Comparison of ENCODE assay signal across 2 cellular contexts in the genomic region with DNA sequence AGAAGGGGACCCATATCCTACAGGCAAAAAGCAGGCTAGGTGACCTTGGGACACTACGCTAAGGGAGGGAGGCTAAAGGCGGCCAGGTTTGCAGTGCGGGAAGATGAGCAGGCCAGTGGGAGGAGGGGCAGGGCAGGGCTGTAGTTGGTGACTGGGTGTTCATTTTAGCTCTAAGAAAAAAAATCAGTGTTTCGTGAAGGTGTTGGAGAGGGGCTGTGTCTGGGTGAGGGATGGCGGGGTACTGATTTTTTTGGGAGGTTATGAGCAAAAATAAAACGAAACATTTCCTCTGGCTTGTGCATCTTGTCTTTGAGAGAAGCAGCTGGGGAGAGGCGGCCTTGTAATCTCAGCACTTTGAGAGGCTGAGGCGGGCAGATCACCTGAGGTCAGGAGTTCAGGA.
TF ChIP-seq lines count a peak whose summit lies in the region.

No MANE protein-coding gene starts in this region.

TF ChIP-seq in GM12891, 5 proteins besides CTCF, POLR2A, EP300 and RAD21:
- TF ChIP-seq SPI1 (IDR thresholded peaks at IDR 0.05; ENCODE audit: low read depth, low read length) (no peak), TAF1 (IDR thresholded peaks at IDR 0.05; ENCODE audit: low read depth, low read length) (no peak), POLR2AphosphoS5 (IDR thresholded peaks at IDR 0.05; ENCODE audit: low read depth, low read length) (no peak; the same call in none of the 2 replicates), POU2F2 (IDR thresholded peaks at IDR 0.05; ENCODE audit: low read depth, low read length) (peak; percentile 9; the same call in 1 of the 2 replicates), PAX5 (IDR thresholded peaks at IDR 0.05; ENCODE audit: insufficient read depth, low read length, severe bottlenecking) (no peak)

TF ChIP-seq in K562, 482 proteins besides CTCF, POLR2A, EP300 and RAD21 (continues in another document):
- TF ChIP-seq, protein P1, sequence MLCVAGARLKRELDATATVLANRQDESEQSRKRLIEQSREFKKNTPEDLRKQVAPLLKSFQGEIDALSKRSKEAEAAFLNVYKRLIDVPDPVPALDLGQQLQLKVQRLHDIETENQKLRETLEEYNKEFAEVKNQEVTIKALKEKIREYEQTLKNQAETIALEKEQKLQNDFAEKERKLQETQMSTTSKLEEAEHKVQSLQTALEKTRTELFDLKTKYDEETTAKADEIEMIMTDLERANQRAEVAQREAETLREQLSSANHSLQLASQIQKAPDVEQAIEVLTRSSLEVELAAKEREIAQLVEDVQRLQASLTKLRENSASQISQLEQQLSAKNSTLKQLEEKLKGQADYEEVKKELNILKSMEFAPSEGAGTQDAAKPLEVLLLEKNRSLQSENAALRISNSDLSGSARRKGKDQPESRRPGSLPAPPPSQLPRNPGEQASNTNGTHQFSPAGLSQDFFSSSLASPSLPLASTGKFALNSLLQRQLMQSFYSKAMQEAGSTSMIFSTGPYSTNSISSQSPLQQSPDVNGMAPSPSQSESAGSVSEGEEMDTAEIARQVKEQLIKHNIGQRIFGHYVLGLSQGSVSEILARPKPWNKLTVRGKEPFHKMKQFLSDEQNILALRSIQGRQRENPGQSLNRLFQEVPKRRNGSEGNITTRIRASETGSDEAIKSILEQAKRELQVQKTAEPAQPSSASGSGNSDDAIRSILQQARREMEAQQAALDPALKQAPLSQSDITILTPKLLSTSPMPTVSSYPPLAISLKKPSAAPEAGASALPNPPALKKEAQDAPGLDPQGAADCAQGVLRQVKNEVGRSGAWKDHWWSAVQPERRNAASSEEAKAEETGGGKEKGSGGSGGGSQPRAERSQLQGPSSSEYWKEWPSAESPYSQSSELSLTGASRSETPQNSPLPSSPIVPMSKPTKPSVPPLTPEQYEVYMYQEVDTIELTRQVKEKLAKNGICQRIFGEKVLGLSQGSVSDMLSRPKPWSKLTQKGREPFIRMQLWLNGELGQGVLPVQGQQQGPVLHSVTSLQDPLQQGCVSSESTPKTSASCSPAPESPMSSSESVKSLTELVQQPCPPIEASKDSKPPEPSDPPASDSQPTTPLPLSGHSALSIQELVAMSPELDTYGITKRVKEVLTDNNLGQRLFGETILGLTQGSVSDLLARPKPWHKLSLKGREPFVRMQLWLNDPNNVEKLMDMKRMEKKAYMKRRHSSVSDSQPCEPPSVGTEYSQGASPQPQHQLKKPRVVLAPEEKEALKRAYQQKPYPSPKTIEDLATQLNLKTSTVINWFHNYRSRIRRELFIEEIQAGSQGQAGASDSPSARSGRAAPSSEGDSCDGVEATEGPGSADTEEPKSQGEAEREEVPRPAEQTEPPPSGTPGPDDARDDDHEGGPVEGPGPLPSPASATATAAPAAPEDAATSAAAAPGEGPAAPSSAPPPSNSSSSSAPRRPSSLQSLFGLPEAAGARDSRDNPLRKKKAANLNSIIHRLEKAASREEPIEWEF (CRISPR knock-in tag; IDR thresholded peaks at IDR 0.05), result no peak
- TF ChIP-seq ZNF586 (CRISPR knock-in tag; conservative IDR thresholded peaks at IDR 0.05), result no peak
- TF ChIP-seq ARID1B (IDR thresholded peaks at IDR 0.05), result no peak
- no peak for TF ChIP-seq XRCC5 (IDR thresholded peaks at IDR 0.05; ENCODE audit: low read depth, low read length)
- no peak for TF ChIP-seq CEBPG (CRISPR knock-in tag; IDR thresholded peaks at IDR 0.05)
- TF ChIP-seq CEBPG (tag; conservative IDR thresholded peaks at IDR 0.05 in 1 of 2, IDR thresholded peaks at IDR 0.05 in 1 of 2), result no peak
- no peak for TF ChIP-seq C11orf30 (IDR thresholded peaks at IDR 0.05; ENCODE audit: low read depth)
- TF ChIP-seq NCOA2 (IDR thresholded peaks at IDR 0.05; ENCODE audit: partially characterized antibody in 2 of 2), result no peak
- no peak for TF ChIP-seq ZNF311 (CRISPR knock-in tag; IDR thresholded peaks at IDR 0.05)
- no peak for TF ChIP-seq GATAD2A (IDR thresholded peaks at IDR 0.05)
- TF ChIP-seq NR3C1 (CRISPR knock-in tag; IDR thresholded peaks at IDR 0.05), result no peak
- TF ChIP-seq, protein P2, sequence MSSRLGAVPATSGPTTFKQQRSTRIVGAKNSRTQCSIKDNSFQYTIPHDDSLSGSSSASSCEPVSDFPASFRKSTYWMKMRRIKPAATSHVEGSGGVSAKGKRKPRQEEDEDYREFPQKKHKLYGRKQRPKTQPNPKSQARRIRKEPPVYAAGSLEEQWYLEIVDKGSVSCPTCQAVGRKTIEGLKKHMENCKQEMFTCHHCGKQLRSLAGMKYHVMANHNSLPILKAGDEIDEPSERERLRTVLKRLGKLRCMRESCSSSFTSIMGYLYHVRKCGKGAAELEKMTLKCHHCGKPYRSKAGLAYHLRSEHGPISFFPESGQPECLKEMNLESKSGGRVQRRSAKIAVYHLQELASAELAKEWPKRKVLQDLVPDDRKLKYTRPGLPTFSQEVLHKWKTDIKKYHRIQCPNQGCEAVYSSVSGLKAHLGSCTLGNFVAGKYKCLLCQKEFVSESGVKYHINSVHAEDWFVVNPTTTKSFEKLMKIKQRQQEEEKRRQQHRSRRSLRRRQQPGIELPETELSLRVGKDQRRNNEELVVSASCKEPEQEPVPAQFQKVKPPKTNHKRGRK (tag; IDR thresholded peaks at IDR 0.05), result no peak
- no peak for TF ChIP-seq ZNF174 (CRISPR knock-in tag; IDR thresholded peaks at IDR 0.05)
- no peak for TF ChIP-seq FOSL1 (tag; conservative IDR thresholded peaks at IDR 0.05)
- no peak for TF ChIP-seq DDX20 (tag; IDR thresholded peaks at IDR 0.05; ENCODE audit: low read depth)
- TF ChIP-seq, protein P3, sequence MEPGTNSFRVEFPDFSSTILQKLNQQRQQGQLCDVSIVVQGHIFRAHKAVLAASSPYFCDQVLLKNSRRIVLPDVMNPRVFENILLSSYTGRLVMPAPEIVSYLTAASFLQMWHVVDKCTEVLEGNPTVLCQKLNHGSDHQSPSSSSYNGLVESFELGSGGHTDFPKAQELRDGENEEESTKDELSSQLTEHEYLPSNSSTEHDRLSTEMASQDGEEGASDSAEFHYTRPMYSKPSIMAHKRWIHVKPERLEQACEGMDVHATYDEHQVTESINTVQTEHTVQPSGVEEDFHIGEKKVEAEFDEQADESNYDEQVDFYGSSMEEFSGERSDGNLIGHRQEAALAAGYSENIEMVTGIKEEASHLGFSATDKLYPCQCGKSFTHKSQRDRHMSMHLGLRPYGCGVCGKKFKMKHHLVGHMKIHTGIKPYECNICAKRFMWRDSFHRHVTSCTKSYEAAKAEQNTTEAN (CRISPR knock-in tag; IDR thresholded peaks at IDR 0.05), result no peak
- TF ChIP-seq CAMTA2 (CRISPR knock-in tag; conservative IDR thresholded peaks at IDR 0.05), result no peak
- TF ChIP-seq, protein P4, sequence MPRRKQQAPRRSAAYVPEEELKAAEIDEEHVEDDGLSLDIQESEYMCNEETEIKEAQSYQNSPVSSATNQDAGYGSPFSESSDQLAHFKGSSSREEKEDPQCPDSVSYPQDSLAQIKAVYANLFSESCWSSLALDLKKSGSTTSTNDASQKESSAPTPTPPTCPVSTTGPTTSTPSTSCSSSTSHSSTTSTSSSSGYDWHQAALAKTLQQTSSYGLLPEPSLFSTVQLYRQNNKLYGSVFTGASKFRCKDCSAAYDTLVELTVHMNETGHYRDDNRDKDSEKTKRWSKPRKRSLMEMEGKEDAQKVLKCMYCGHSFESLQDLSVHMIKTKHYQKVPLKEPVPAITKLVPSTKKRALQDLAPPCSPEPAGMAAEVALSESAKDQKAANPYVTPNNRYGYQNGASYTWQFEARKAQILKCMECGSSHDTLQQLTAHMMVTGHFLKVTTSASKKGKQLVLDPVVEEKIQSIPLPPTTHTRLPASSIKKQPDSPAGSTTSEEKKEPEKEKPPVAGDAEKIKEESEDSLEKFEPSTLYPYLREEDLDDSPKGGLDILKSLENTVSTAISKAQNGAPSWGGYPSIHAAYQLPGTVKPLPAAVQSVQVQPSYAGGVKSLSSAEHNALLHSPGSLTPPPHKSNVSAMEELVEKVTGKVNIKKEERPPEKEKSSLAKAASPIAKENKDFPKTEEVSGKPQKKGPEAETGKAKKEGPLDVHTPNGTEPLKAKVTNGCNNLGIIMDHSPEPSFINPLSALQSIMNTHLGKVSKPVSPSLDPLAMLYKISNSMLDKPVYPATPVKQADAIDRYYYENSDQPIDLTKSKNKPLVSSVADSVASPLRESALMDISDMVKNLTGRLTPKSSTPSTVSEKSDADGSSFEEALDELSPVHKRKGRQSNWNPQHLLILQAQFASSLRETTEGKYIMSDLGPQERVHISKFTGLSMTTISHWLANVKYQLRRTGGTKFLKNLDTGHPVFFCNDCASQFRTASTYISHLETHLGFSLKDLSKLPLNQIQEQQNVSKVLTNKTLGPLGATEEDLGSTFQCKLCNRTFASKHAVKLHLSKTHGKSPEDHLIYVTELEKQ (CRISPR knock-in tag; IDR thresholded peaks at IDR 0.05), result no peak
- no peak for TF ChIP-seq JUND (IDR thresholded peaks at IDR 0.05; ENCODE audit: borderline replicate concordance, low read depth, low read length)
- no peak for TF ChIP-seq JUND (tag; IDR thresholded peaks at IDR 0.05; ENCODE audit: borderline replicate concordance, low read depth, low read length)
- no peak for TF ChIP-seq ZSCAN32 (CRISPR knock-in tag; IDR thresholded peaks at IDR 0.05)
- TF ChIP-seq TARDBP (IDR thresholded peaks at IDR 0.05), result peak; percentile 63; the same call in 1 of the 2 replicates
- no peak for TF ChIP-seq LCOR (CRISPR knock-in tag; IDR thresholded peaks at IDR 0.05)
- TF ChIP-seq, protein P5, sequence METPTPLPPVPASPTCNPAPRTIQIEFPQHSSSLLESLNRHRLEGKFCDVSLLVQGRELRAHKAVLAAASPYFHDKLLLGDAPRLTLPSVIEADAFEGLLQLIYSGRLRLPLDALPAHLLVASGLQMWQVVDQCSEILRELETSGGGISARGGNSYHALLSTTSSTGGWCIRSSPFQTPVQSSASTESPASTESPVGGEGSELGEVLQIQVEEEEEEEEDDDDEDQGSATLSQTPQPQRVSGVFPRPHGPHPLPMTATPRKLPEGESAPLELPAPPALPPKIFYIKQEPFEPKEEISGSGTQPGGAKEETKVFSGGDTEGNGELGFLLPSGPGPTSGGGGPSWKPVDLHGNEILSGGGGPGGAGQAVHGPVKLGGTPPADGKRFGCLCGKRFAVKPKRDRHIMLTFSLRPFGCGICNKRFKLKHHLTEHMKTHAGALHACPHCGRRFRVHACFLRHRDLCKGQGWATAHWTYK (CRISPR knock-in tag; IDR thresholded peaks at IDR 0.05), result peak; percentile 89; the same call in 1 of the 2 replicates
- no peak for TF ChIP-seq ZBTB7A (IDR thresholded peaks at IDR 0.05; ENCODE audit: borderline replicate concordance, control insufficient read depth, low read depth, low read length)
- TF ChIP-seq MTA3 (IDR thresholded peaks at IDR 0.05; ENCODE audit: borderline replicate concordance), result no peak
- TF ChIP-seq SUPT5H (IDR thresholded peaks at IDR 0.05), result peak; percentile 59
- no peak for TF ChIP-seq KDM2B (CRISPR knock-in tag; IDR thresholded peaks at IDR 0.05)
- TF ChIP-seq, protein P6, sequence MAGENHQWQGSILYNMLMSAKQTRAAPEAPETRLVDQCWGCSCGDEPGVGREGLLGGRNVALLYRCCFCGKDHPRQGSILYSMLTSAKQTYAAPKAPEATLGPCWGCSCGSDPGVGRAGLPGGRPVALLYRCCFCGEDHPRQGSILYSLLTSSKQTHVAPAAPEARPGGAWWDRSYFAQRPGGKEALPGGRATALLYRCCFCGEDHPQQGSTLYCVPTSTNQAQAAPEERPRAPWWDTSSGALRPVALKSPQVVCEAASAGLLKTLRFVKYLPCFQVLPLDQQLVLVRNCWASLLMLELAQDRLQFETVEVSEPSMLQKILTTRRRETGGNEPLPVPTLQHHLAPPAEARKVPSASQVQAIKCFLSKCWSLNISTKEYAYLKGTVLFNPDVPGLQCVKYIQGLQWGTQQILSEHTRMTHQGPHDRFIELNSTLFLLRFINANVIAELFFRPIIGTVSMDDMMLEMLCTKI (IDR thresholded peaks at IDR 0.05; ENCODE audit: partially characterized antibody), result no peak
- TF ChIP-seq, protein P7, sequence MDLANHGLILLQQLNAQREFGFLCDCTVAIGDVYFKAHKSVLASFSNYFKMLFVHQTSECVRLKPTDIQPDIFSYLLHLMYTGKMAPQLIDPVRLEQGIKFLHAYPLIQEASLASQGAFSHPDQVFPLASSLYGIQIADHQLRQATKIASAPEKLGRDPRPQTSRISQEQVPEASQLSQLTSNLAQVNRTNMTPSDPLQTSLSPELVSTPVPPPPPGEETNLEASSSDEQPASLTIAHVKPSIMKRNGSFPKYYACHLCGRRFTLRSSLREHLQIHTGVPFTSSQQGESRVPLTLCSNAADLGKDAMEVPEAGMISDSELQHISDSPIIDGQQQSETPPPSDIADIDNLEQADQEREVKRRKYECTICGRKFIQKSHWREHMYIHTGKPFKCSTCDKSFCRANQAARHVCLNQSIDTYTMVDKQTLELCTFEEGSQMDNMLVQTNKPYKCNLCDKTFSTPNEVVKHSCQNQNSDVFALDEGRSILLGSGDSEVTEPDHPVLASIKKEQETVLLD (IDR thresholded peaks at IDR 0.05), result no peak
- peak; percentile 94 for TF ChIP-seq ERF (CRISPR knock-in tag; IDR thresholded peaks at IDR 0.05)
- no peak for TF ChIP-seq PRPF4 (IDR thresholded peaks at IDR 0.05; ENCODE audit: insufficient read depth, low read depth, low read length, poor library complexity, severe bottlenecking)
- TF ChIP-seq SPI1 (IDR thresholded peaks at IDR 0.05; ENCODE audit: borderline replicate concordance, low read depth, low read length), result no peak
- no peak for TF ChIP-seq ZNF24 (IDR thresholded peaks at IDR 0.05)
- peak; percentile 88 for TF ChIP-seq RHOXF2B (CRISPR knock-in tag; conservative IDR thresholded peaks at IDR 0.05)
- TF ChIP-seq ZNF444 (CRISPR knock-in tag; IDR thresholded peaks at IDR 0.05), result no peak
- TF ChIP-seq LARP7 (IDR thresholded peaks at IDR 0.05), result no peak; the same call in 1 of the 2 replicates
- 0 out of 2 replicates have a peak, but pooled peaks have one; percentile 10 for TF ChIP-seq HEY1 (CRISPR knock-in tag; IDR thresholded peaks at IDR 0.05; ENCODE audit: borderline replicate concordance)
- no peak for TF ChIP-seq ZNF445 (CRISPR knock-in tag; IDR thresholded peaks at IDR 0.05; ENCODE audit: low read depth)
- TF ChIP-seq MTF1 (CRISPR knock-in tag; IDR thresholded peaks at IDR 0.05; ENCODE audit: borderline replicate concordance), result no peak
- peak in 1 of 2 experiments; percentile 59; a peak in 2 of 4 replicates for TF ChIP-seq RCOR1 (IDR thresholded peaks at IDR 0.05; ENCODE audit: borderline replicate concordance in 1 of 2, low read depth in 2 of 2, low read length in 2 of 2)
- TF ChIP-seq SLC30A9 (CRISPR knock-in tag; IDR thresholded peaks at IDR 0.05), result no peak
- TF ChIP-seq MYNN (IDR thresholded peaks at IDR 0.05), result peak; percentile 13; the same call in 1 of the 2 replicates
- no peak for TF ChIP-seq MYNN (CRISPR knock-in tag; IDR thresholded peaks at IDR 0.05)
- TF ChIP-seq POLR3G (IDR thresholded peaks at IDR 0.05; ENCODE audit: extremely low read depth, insufficient read length, insufficient replicate concordance), result no peak
- TF ChIP-seq SMAD3 (CRISPR knock-in tag; conservative IDR thresholded peaks at IDR 0.05), result peak; percentile 86
- TF ChIP-seq TBL1XR1 (IDR thresholded peaks at IDR 0.05; ENCODE audit: low read length in 2 of 2), result no peak
- TF ChIP-seq ZBTB1 (CRISPR knock-in tag; IDR thresholded peaks at IDR 0.05; ENCODE audit: borderline replicate concordance, low read depth), result no peak
- no peak for TF ChIP-seq SMARCA4 (IDR thresholded peaks at IDR 0.05)
- no peak for TF ChIP-seq RBM25 (IDR thresholded peaks at IDR 0.05; ENCODE audit: low read depth, low read length, severe bottlenecking)
- no peak for TF ChIP-seq CHD2 (IDR thresholded peaks at IDR 0.05; ENCODE audit: low read depth, low read length)
- TF ChIP-seq ZNF707 (CRISPR knock-in tag; conservative IDR thresholded peaks at IDR 0.05), result no peak
- no peak for TF ChIP-seq BHLHE40 (IDR thresholded peaks at IDR 0.05; ENCODE audit: low read length)
- TF ChIP-seq ZNF384 (IDR thresholded peaks at IDR 0.05; ENCODE audit: low read depth, low read length), result no peak
- TF ChIP-seq ZNF41 (CRISPR knock-in tag; conservative IDR thresholded peaks at IDR 0.05), result no peak
- TF ChIP-seq HNRNPK (IDR thresholded peaks at IDR 0.05; ENCODE audit: low read depth, low read length, poor library complexity, severe bottlenecking), result no peak
- TF ChIP-seq RBM15 (IDR thresholded peaks at IDR 0.05; ENCODE audit: insufficient read depth, low read length), result no peak
